ENCODE assay signal across 1 cellular context in the genomic region with DNA sequence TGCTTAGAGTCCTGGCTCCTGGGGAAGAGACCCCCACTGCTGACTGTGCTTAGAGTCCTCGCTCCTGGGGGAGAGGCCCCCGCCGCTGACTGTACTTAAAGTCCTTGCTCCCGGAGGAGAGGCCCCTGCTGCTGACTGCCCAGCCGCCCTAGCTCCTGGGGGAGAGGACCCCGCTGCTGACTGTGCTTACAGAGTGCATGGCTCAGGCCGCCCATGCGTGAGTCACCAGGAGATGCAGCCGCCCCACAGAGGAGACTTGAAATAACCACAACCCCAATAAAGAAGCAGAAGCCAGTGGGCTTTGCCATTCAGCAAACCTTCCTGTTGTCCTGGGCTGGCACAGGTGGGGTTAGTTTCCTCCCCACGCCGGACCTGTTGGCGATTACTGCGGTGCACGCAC.
TF ChIP-seq lines count a peak whose summit lies in the region.

No MANE protein-coding gene starts in this region.

TF ChIP-seq in SK-N-SH treated with all-trans-retinoic acid at 6 μM for 48 hours, 23 proteins besides CTCF, POLR2A, EP300 and RAD21 (continued from another document):
- TF ChIP-seq, protein P1, sequence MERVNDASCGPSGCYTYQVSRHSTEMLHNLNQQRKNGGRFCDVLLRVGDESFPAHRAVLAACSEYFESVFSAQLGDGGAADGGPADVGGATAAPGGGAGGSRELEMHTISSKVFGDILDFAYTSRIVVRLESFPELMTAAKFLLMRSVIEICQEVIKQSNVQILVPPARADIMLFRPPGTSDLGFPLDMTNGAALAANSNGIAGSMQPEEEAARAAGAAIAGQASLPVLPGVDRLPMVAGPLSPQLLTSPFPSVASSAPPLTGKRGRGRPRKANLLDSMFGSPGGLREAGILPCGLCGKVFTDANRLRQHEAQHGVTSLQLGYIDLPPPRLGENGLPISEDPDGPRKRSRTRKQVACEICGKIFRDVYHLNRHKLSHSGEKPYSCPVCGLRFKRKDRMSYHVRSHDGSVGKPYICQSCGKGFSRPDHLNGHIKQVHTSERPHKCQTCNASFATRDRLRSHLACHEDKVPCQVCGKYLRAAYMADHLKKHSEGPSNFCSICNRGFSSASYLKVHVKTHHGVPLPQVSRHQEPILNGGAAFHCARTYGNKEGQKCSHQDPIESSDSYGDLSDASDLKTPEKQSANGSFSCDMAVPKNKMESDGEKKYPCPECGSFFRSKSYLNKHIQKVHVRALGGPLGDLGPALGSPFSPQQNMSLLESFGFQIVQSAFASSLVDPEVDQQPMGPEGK (CRISPR knock-in tag; IDR thresholded peaks at IDR 0.05; ENCODE audit: borderline replicate concordance), result no peak
- TF ChIP-seq TOX (CRISPR knock-in tag; IDR thresholded peaks at IDR 0.05; ENCODE audit: borderline replicate concordance) (no peak), GLIS3 (CRISPR knock-in tag; IDR thresholded peaks at IDR 0.05) (no peak), ZFP3 (CRISPR knock-in tag; IDR thresholded peaks at IDR 0.05) (no peak), ESRRG (CRISPR knock-in tag; IDR thresholded peaks at IDR 0.05) (no peak)
